In the genomic region with DNA sequence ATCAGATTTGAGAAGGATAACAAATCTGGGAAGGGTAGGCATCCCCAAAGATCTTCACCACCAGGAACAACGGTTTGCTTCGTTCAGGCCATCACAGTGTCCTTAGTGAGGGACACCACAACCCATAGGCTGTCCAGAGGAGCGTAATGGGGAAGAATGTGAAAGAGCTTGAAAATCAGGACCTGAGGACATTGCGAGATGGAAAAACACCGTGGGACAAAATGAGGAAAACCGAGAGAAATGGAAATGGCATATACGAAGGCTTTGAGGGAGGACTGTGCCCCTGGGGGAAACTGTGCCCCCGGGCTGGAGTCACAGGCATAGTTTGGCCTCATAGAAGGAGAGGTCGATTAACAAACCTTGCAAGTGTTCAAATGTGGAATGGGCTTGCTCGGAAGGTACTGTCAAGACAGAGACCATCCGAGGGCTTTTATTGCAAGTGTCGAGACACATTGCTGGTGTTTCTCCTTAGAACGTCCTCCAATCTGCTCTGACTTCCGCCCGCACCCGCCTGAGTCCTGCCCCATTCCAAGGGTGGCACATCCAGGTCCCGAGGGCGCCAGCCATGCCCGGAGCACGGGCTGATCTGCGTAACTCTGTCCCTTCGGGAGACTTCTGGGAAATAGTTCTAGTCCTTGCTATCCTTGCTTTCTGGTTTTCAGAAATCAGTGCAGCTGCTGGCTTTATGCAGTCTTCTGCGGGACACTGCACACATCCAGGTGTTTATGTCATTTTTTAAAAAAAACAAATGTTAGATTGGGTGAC, we compare ENCODE assay signal across 8 cellular contexts.
DNase-seq lines count a peak whose midpoint lies in the region; ATAC-seq lines count a peak whose summit lies in the region.

No MANE protein-coding gene starts in this region.

- DNase-seq in activated T-cell treated with anti-CD3 and anti-CD28 coated beads for 24 hours (ENCODE audit: low read depth) (peak; percentile 20), RPMI8226 (peak; percentile 34), anterior cingulate cortex (lab: John Stamatoyannopoulos, UW) (peak in 47 of 58 donors; percentile 1 to 71 (median 33)), hepatic stellate cell (ENCODE audit: low spot score) (peak; percentile 29), putamen (ENCODE audit: low spot score) (peak; percentile 49), DMS153 (lab: John Stamatoyannopoulos, UW) (no peak)
- DNase-seq in activated T-cell treated with anti-CD3 and anti-CD28 coated beads, Interleukin-2, amount 50 U/mL, for 1 hour = no peak

- peak; percentile 17 for ATAC-seq in HG03159 (IDR thresholded peaks at IDR 0.05; ENCODE audit: unreplicated experiment)

Comparison
In these comparisons a context has a peak if more than half of its experiments do, and no peak if none do; other contexts are left out.
1. DNase-seq: peak in activated T-cell treated with anti-CD3 and anti-CD28 coated beads for 24 hours (single experiment), RPMI8226 (single experiment), anterior cingulate cortex (47 of 58), hepatic stellate cell (single experiment) and putamen (single experiment); none in activated T-cell treated with anti-CD3 and anti-CD28 coated beads, Interleukin-2, amount 50 U/mL, for 1 hour (single experiment) and DMS153 (single experiment).